8 cellular contexts compared by ENCODE assay signal in the genomic region with DNA sequence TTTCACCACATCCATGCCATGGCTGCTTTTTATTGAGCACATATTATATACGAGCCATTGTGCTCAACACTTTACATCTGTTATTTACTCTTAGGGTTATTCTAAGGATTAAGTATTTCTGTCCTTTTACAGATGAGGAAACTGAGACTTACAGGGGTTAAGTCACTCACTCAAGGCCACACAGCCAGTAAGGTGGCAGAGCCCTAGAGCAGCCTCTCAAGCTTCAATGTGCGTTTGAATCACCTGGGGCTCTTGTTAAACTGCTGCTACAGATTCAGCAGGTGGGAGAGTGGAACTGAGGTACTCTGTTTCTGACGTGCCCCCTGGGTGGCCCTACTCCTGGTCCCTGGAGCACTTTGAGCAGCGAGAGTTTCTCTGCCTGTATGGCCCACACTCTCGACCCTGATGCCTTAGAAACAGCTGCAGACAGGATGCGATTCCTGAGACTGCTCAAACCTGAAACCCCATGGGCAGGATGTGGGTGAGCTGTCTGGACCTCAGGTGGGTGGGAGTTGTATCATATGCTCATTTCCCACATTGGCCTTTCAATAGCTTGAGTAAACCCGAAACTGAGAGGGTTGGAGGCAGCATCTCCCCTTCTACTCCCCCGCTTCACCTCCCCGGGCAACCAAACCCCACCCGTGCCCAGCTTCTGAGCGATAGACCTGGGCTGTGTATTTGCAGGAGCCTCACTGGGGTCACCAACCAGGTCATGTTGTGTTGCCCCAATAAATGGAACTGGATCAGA. TPM values are rescaled to one million over a fixed set of nuclear protein-coding genes. Genes with fewer than 3 reads are reported as not detected.
DNase-seq lines count a peak whose midpoint lies in the region; ATAC-seq and TF ChIP-seq lines count a peak whose summit lies in the region.

No MANE protein-coding gene starts in this region.

- H3K27ac ChIP-seq in BLaER1 (no peak overlapping the region), KMS-11 (peak overlapping the region; percentile 41; the same call in 1 of the 2 replicates), upper lobe of left lung (no peak overlapping the region)

- H4K20me1 ChIP-seq in BLaER1 (no peaks in the 10 kb centered on the region), KMS-11 (ENCODE audit: insufficient read depth) (0 out of 2 replicates have a peak, but pooled peaks cover 4% of the 10 kb centered on the region)

- H3K4me3 ChIP-seq in BLaER1 (no peak overlapping the region), KMS-11 (IDR thresholded peaks at IDR 0.05; ENCODE audit: insufficient read depth, low read depth, low read length) (no peak overlapping the region), upper lobe of left lung (no peak overlapping the region)

- no peak for TF ChIP-seq EP300 in upper lobe of left lung (IDR thresholded peaks at IDR 0.05)

- H2AFZ ChIP-seq in KMS-11 (ENCODE audit: low read depth): no peak overlapping the region

- in situ Hi-C loops in ACHN (cut with HindIII; ENCODE audit: low pct_ligation_motif_present, low pct_unique_long_range_greater_than_20kb, low sequenced_read_pairs): no loop called here

- ATAC-seq in GM21390 (IDR thresholded peaks at IDR 0.05; ENCODE audit: unreplicated experiment) (peak; percentile 97), upper lobe of left lung (ENCODE audit: low FRiP score in 2 of 2) (no peak)

- H3K9ac ChIP-seq in BLaER1: no peak overlapping the region
- no peak overlapping the region for H3K9ac ChIP-seq in KMS-11

- H3K79me2 ChIP-seq in KMS-11 (ENCODE audit: insufficient read depth, low read depth): peaks cover 8% of the 10 kb centered on the region; the same call in 1 of the 2 replicates

- peak; percentile 64 for DNase-seq in activated effector memory CD4-positive, alpha-beta T cell treated with Interleukin-2 at 50 U/mL for 16 hours
- peak; percentile 23 to 31 for DNase-seq in stimulated activated CD8-positive, alpha-beta memory T cell treated with anti-CD3 and anti-CD28 coated beads, Interleukin-2, amount 100 ng/mL, for 1 hour (ENCODE audit: low read depth in 2 of 2)
- no peak for DNase-seq in NCI-H345 (lab: John Stamatoyannopoulos, UW)
- DNase-seq in ACHN: no peak
- no peak for DNase-seq in upper lobe of left lung

- H3K4me2 ChIP-seq in BLaER1 (peak overlapping the region; percentile 33), KMS-11 (peak overlapping the region; percentile 79)

- H3K9me3 ChIP-seq in BLaER1: no peaks in the 10 kb centered on the region
- H3K9me3 ChIP-seq in upper lobe of left lung: no peaks in the 10 kb centered on the region

- no peak for TF ChIP-seq POLR2A in upper lobe of left lung (IDR thresholded peaks at IDR 0.05)

- H3K4me1 ChIP-seq in BLaER1 (peaks cover 12% of the 10 kb centered on the region), KMS-11 (ENCODE audit: low read depth, poor library complexity, severe bottlenecking) (peaks cover 59% of the 10 kb centered on the region), upper lobe of left lung (peaks cover 9 to 13% (median 11%) of the 10 kb centered on the region in 4 donors)

- no peak for TF ChIP-seq CTCF in KMS-11 (conservative IDR thresholded peaks at IDR 0.05; ENCODE audit: low read depth, low read length)
- no peak for TF ChIP-seq CTCF in upper lobe of left lung (IDR thresholded peaks at IDR 0.05)

- H3K36me3 ChIP-seq in BLaER1 (no peaks in the 10 kb centered on the region), KMS-11 (ENCODE audit: insufficient read depth) (no peaks in the 10 kb centered on the region), upper lobe of left lung (no peaks in the 10 kb centered on the region)

- WGBS in upper lobe of left lung, 2 donors: 75 to 79% methylated on average over 10 to 11 of the region's 11 CpGs

- H3K27me3 ChIP-seq in BLaER1 (no peaks in the 10 kb centered on the region), KMS-11 (ENCODE audit: insufficient read depth, low read depth) (no peaks in the 10 kb centered on the region), upper lobe of left lung (no peaks in the 10 kb centered on the region)

RNA-seq across cellular contexts. Expression of a gene that starts 59.3 kb away (rescaled TPM):
- 10 to 100 TPM in 4 of 6 donors, 1 to 10 TPM in 2; 5.3 to 32.5 (median 16.2) TPM for total RNA-seq in upper lobe of left lung

Comparison
In these comparisons a context has a peak if more than half of its experiments do, and no peak if none do; other contexts are left out.
1. DNase-seq: peak in activated effector memory CD4-positive, alpha-beta T cell treated with Interleukin-2 at 50 U/mL for 16 hours (single experiment) and stimulated activated CD8-positive, alpha-beta memory T cell treated with anti-CD3 and anti-CD28 coated beads, Interleukin-2, amount 100 ng/mL, for 1 hour (2 of 2); none in NCI-H345 (single experiment), ACHN (single experiment) and upper lobe of left lung (0 of 2).